11 cellular contexts compared by ENCODE assay signal in genomic region chr14:33802737-33803136, GRCh38.
"Had no signal": no experiment of that assay in that cellular context is flagged by ENCODE, and none has a peak within 500 bp of the region (broad histone marks: within the 10 kb centered on the region; RNA-seq: fewer than 3 reads in every experiment).

No MANE protein-coding gene starts in this region.

- H3K4me3 ChIP-seq: GM23248, GM23338, HAP-1 had no signal

- H3K27ac Mint-ChIP-seq: GM23338, H9, HFFc6 had no signal

- ATAC-seq: GM23338, HCT116 had no signal

- H3K4me2 ChIP-seq: GM23338 had no signal

- H3K9me3 ChIP-seq: HAP-1 had no signal

- H3K9ac ChIP-seq: GM23248 had no signal

- H3K9me3 Mint-ChIP-seq: H9 had no signal

- H3K4me3 Mint-ChIP-seq: GM23338, H9, HFFc6 had no signal

- H3K27ac ChIP-seq: GM23248 had no signal

- DNase-seq: GM23248, GOT3, H7, H9, HCEC 1CT, HFFc6 had no signal

- H3K36me3 ChIP-seq: HAP-1 had no signal

- FAIRE-seq: H1, H54 had no signal

- H2AFZ ChIP-seq: GM23248, GM23338 had no signal

- H3K4me1 ChIP-seq: HAP-1 had no signal
